8 cellular contexts compared by ENCODE assay signal in genomic region chr6:122400121-122400450, GRCh38. TPM values are rescaled to one million over a fixed set of nuclear protein-coding genes. Genes with fewer than 3 reads are reported as not detected.
DNase-seq lines count a peak whose midpoint lies in the region; ATAC-seq, FAIRE-seq and TF ChIP-seq lines count a peak whose summit lies in the region.

No MANE protein-coding gene starts in this region.

- peak overlapping the region; percentile 95 for H3K27ac Mint-ChIP-seq in activated CD4-positive, alpha-beta T cell treated with anti-CD3 and anti-CD28 coated beads, Interleukin-2, amount 10 ng/mL, durations not matched to agents 7 days and 5 days
- H3K27ac Mint-ChIP-seq in stimulated activated naive B cell treated with anti-CD40 and anti-IgM and Interleukin-4, amounts not matched to agents 10 μg/mL and 1 μg/mL and 100 μg/mL, for 72 hours: peak overlapping the region; percentile 97

- H3K4me3 Mint-ChIP-seq in activated CD4-positive, alpha-beta T cell treated with anti-CD3 and anti-CD28 coated beads, Interleukin-2, amount 10 ng/mL, durations not matched to agents 7 days and 5 days: peak overlapping the region; percentile 97
- H3K4me3 Mint-ChIP-seq in stimulated activated naive B cell treated with anti-CD40 and anti-IgM and Interleukin-4, amounts not matched to agents 10 μg/mL and 1 μg/mL and 100 μg/mL, for 72 hours: peak overlapping the region; percentile 97 to 99

- no peak for TF ChIP-seq CTCF in A549 (IDR thresholded peaks at IDR 0.05)

- H3K4me1 ChIP-seq in A549 (peaks cover 11% of the 10 kb centered on the region; the same call in 2 of the 3 replicates), iPS DF 6.9 (ENCODE audit: control insufficient read depth, insufficient read depth, low read length) (peaks cover 2% of the 10 kb centered on the region; the same call in 1 of the 2 replicates)

- peaks cover 15% of the 10 kb centered on the region for H3K36me3 Mint-ChIP-seq in activated CD4-positive, alpha-beta T cell treated with anti-CD3 and anti-CD28 coated beads, Interleukin-2, amount 10 ng/mL, durations not matched to agents 7 days and 5 days (ENCODE audit: low read depth)
- H3K36me3 Mint-ChIP-seq in stimulated activated naive B cell treated with anti-CD40 and anti-IgM and Interleukin-4, amounts not matched to agents 10 μg/mL and 1 μg/mL and 100 μg/mL, for 72 hours: peaks cover 0 to 5% of the 10 kb centered on the region in 2 donors

- H3K9me3 ChIP-seq in A549: no peaks in the 10 kb centered on the region
- H3K9me3 ChIP-seq in iPS DF 6.9 (ENCODE audit: control insufficient read depth, insufficient read depth, low read length): no peaks in the 10 kb centered on the region

- peak in 1 of 2 experiments; percentile 13 for DNase-seq in A549 (ENCODE audit: low read depth in 1 of 2, low spot score in 1 of 2)
- DNase-seq in activated CD4-positive, alpha-beta T cell treated with anti-CD3 and anti-CD28 coated beads, Interleukin-2, amount 10 ng/mL, durations not matched to agents 7 days and 5 days: no peak
- DNase-seq in iPS DF 6.9 (ENCODE audit: low read depth, low spot score): no peak
- DNase-seq in stimulated activated naive B cell treated with anti-CD40 and anti-IgM and Interleukin-4, amounts not matched to agents 10 μg/mL and 1 μg/mL and 100 μg/mL, for 72 hours: no peak
- DNase-seq in NCI-H526 (lab: John Stamatoyannopoulos, UW): no peak
- DNase-seq in stimulated activated CD4-positive, alpha-beta T cell treated with anti-CD3 and anti-CD28 coated beads, Interleukin-4, amount 100 ng/mL, for 24 hours: no peak

- no peaks in the 10 kb centered on the region for H3K36me3 ChIP-seq in iPS DF 6.9 (ENCODE audit: control insufficient read depth, insufficient read depth, low read length)

- no peaks in the 10 kb centered on the region for H3K27me3 Mint-ChIP-seq in activated CD4-positive, alpha-beta T cell treated with anti-CD3 and anti-CD28 coated beads, Interleukin-2, amount 10 ng/mL, durations not matched to agents 7 days and 5 days
- no peaks in the 10 kb centered on the region for H3K27me3 Mint-ChIP-seq in stimulated activated naive B cell treated with anti-CD40 and anti-IgM and Interleukin-4, amounts not matched to agents 10 μg/mL and 1 μg/mL and 100 μg/mL, for 72 hours

- H3K4me3 ChIP-seq in A549 (peak overlapping the region; percentile 99), iPS DF 6.9 (ENCODE audit: low read length) (peak overlapping the region; percentile 96; the same call in 1 of the 2 replicates)

- no peak for TF ChIP-seq EP300 in A549 (IDR thresholded peaks at IDR 0.05)

- no peak for TF ChIP-seq POLR2A in A549 (IDR thresholded peaks at IDR 0.05; ENCODE audit: low read length)

- peaks cover 40% of the 10 kb centered on the region for H3K4me1 Mint-ChIP-seq in activated CD4-positive, alpha-beta T cell treated with anti-CD3 and anti-CD28 coated beads, Interleukin-2, amount 10 ng/mL, durations not matched to agents 7 days and 5 days
- peaks cover 8 to 11% of the 10 kb centered on the region in 2 donors for H3K4me1 Mint-ChIP-seq in stimulated activated naive B cell treated with anti-CD40 and anti-IgM and Interleukin-4, amounts not matched to agents 10 μg/mL and 1 μg/mL and 100 μg/mL, for 72 hours

- ATAC-seq in A549 (peak in 1 of 2 experiments; percentile 34; a peak in 4 of 6 replicates), GM18520 (IDR thresholded peaks at IDR 0.05; ENCODE audit: unreplicated experiment) (peak; percentile 1), HG03442 (IDR thresholded peaks at IDR 0.05; ENCODE audit: unreplicated experiment) (peak; percentile 7)
- ATAC-seq in stimulated activated naive B cell treated with anti-CD40 and anti-IgM and Interleukin-4, amounts not matched to agents 10 μg/mL and 1 μg/mL and 100 μg/mL, for 72 hours (replicated peaks): peak in 1 of 2 donors; percentile 15

- peaks cover 10% of the 10 kb centered on the region; the same call in 1 of the 2 replicates for H3K27me3 ChIP-seq in iPS DF 6.9 (ENCODE audit: control insufficient read depth, insufficient read depth, low read length)

- peak overlapping the region; percentile 82 for H3K4me2 ChIP-seq in A549

- WGBS in A549 (ENCODE audit: missing lambda C conversion rate): under 1% methylated on average over 20 of the region's 20 CpGs
- WGBS in iPS DF 6.9 (ENCODE audit: insufficient coverage, insufficient read length): no CpG with 5 or more reads among the region's 20 CpGs

- peak overlapping the region; percentile 92 to 97 for H3K27ac ChIP-seq in A549
- no peak overlapping the region for H3K27ac ChIP-seq in iPS DF 6.9 (ENCODE audit: low read length)

- CTCF ChIA-PET in A549 (lab: Yijun Ruan, JAX): interaction anchor here (0.5 kb wide), 1 partner anchor 9 kb away, joined by 3 read pairs; no protein-coding TSS in a partner anchor
- CTCF ChIA-PET in activated CD4-positive, alpha-beta T cell treated with anti-CD3 and anti-CD28 coated beads, Interleukin-2, amount 10 ng/mL, durations not matched to agents 7 days and 5 days (lab: Charles Lee): no interaction called here

- H3K9me3 Mint-ChIP-seq in activated CD4-positive, alpha-beta T cell treated with anti-CD3 and anti-CD28 coated beads, Interleukin-2, amount 10 ng/mL, durations not matched to agents 7 days and 5 days: peaks cover 4% of the 10 kb centered on the region
- H3K9me3 Mint-ChIP-seq in stimulated activated naive B cell treated with anti-CD40 and anti-IgM and Interleukin-4, amounts not matched to agents 10 μg/mL and 1 μg/mL and 100 μg/mL, for 72 hours: no peaks in the 10 kb centered on the region

- TF ChIP-seq RAD21 in A549 (conservative IDR thresholded peaks at IDR 0.05 in 1 of 2, IDR thresholded peaks at IDR 0.05 in 1 of 2): no peak

- POLR2A ChIA-PET in A549 (lab: Yijun Ruan, JAX): interaction anchor here (0.7 to 1.0 kb wide), 2 partner anchors 8 to 71 kb away, joined by 3 read pairs; partner anchors contain the start of gene SERINC1
- POLR2A ChIA-PET in activated CD4-positive, alpha-beta T cell treated with anti-CD3 and anti-CD28 coated beads, Interleukin-2, amount 10 ng/mL, durations not matched to agents 7 days and 5 days (lab: Charles Lee): no interaction called here

- no peak for FAIRE-seq in A549 (lab: Jason Lieb, UNC)

TF ChIP-seq in A549, 52 proteins besides CTCF, POLR2A, EP300 and RAD21:
- no peak for TF ChIP-seq EHMT2 (IDR thresholded peaks at IDR 0.05; ENCODE audit: low read depth)
- TF ChIP-seq ZFP36 (IDR thresholded peaks at IDR 0.05; ENCODE audit: borderline replicate concordance, partially characterized antibody): no peak
- no peak for TF ChIP-seq EHF (CRISPR knock-in tag; IDR thresholded peaks at IDR 0.05)
- no peak for TF ChIP-seq CHD2 (IDR thresholded peaks at IDR 0.05; ENCODE audit: low read length, partially characterized antibody)
- TF ChIP-seq MAX (IDR thresholded peaks at IDR 0.05): no peak
- no peak for TF ChIP-seq SMC3 (IDR thresholded peaks at IDR 0.05)
- TF ChIP-seq JUNB (IDR thresholded peaks at IDR 0.05): no peak
- TF ChIP-seq ATOH8 (CRISPR knock-in tag; IDR thresholded peaks at IDR 0.05; ENCODE audit: low read depth): no peak
- no peak for TF ChIP-seq HMGXB4 (CRISPR knock-in tag; IDR thresholded peaks at IDR 0.05; ENCODE audit: borderline replicate concordance)
- no peak for TF ChIP-seq POLR2AphosphoS2 (conservative IDR thresholded peaks at IDR 0.05; ENCODE audit: low read length)
- no peak for TF ChIP-seq FOSL2 (IDR thresholded peaks at IDR 0.05)
- no peak for TF ChIP-seq FOSL2 (CRISPR knock-in tag; IDR thresholded peaks at IDR 0.05)
- TF ChIP-seq RFX5 (IDR thresholded peaks at IDR 0.05): no peak
- TF ChIP-seq KDM5A (IDR thresholded peaks at IDR 0.05): no peak
TF ChIP-seq in A549: peak in this region for 0.

RNA-seq across cellular contexts. Expression of gene HSF2, which starts 0.6 kb away (rescaled TPM):
- 25.9 and 27.9 TPM in 2 replicates for polyA plus RNA-seq in A549 (2011; rRNA removed)
- polyA plus RNA-seq in A549 (2012; cell fraction: cytosol; rRNA removed): 8.4 and 9.0 TPM in 2 replicates
- polyA plus RNA-seq in A549 (2012; cell fraction: nucleus; rRNA removed): 7.9 and 8.2 TPM in 2 replicates
- polyA plus RNA-seq in A549 (2017; fragmentation: RNase III; extraction: RNeasy Plus Mini Kit Qiagen cat#74134 plus additional on column Dnase treatment): 8.3 to 9.2 TPM (median 8.4 TPM) in 3 replicates
- 11.0 and 14.4 TPM in 2 replicates for polyA minus RNA-seq in A549 (2011; rRNA and poly(A)+ RNA removed)
- total RNA-seq in activated CD4-positive, alpha-beta T cell treated with anti-CD3 and anti-CD28 coated beads, Interleukin-2, amount 10 ng/mL, durations not matched to agents 7 days and 5 days: 10 to 100 TPM; 12.6 to 16.4 TPM
